10 cellular contexts compared by ENCODE assay signal in the genomic region with DNA sequence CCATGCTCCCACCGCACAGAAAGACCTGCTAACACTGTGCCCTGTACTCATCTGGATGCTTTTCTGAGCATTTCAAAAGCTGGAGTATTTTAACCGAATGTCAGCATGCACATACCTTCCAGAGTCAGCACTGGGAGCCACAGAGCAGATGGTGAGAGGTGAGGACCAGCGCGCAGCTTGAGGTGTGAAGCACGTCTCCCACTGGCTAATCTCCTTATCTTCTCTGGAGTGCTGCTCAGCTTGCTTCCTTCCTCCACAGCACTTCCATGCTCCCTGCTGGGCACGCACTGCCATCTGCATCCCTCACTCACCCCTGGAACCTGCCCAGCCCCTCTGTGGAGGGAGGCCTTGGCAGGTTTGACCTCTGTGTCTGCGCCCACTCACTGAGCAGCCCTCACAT. TPM values are rescaled to one million over a fixed set of nuclear protein-coding genes. Genes with fewer than 3 reads are reported as not detected.
DNase-seq lines count a peak whose midpoint lies in the region; ATAC-seq and TF ChIP-seq lines count a peak whose summit lies in the region.
"Had no signal": no experiment of that assay in that cellular context is flagged by ENCODE, and none has a peak within 500 bp of the region (broad histone marks: within the 10 kb centered on the region; RNA-seq: fewer than 3 reads in every experiment).

Gene GNB5 (minus strand): TSS at position 186 of the 400 bp plus-strand sequence. CDS start 6,716 bp downstream, outside the sequence.

- intact Hi-C loops in left colon (cut with DNase I, micrococcal nuclease) (no loop called here), thyroid gland (cut with DNase I) (no loop called here)

- H3K4me1 Mint-ChIP-seq in activated CD4-positive, alpha-beta T cell treated with anti-CD3 and anti-CD28 coated beads, Interleukin-2, amount 10 ng/mL, durations not matched to agents 7 days and 5 days, result no peaks in the 10 kb centered on the region
- H3K4me1 Mint-ChIP-seq in activated T-helper 17 cell treated with anti-CD3 and anti-CD28 coated beads, Interleukin-2, amount 50 U/mL, for 72 hours, result no peaks in the 10 kb centered on the region

- no peaks in the 10 kb centered on the region for H3K27me3 Mint-ChIP-seq in activated CD4-positive, alpha-beta T cell treated with anti-CD3 and anti-CD28 coated beads, Interleukin-2, amount 10 ng/mL, durations not matched to agents 7 days and 5 days
- H3K27me3 Mint-ChIP-seq in activated T-helper 17 cell treated with anti-CD3 and anti-CD28 coated beads, Interleukin-2, amount 50 U/mL, for 72 hours, result no peaks in the 10 kb centered on the region

- POLR2A ChIA-PET in activated CD4-positive, alpha-beta T cell treated with anti-CD3 and anti-CD28 coated beads, Interleukin-2, amount 10 ng/mL, durations not matched to agents 7 days and 5 days (lab: Charles Lee), result interaction anchor here (0.6 kb wide), 1 partner anchor 28 kb away, joined by 9 read pairs; no protein-coding TSS in a partner anchor

- no peaks in the 10 kb centered on the region for H3K9me3 Mint-ChIP-seq in activated CD4-positive, alpha-beta T cell treated with anti-CD3 and anti-CD28 coated beads, Interleukin-2, amount 10 ng/mL, durations not matched to agents 7 days and 5 days
- H3K9me3 Mint-ChIP-seq in activated T-helper 17 cell treated with anti-CD3 and anti-CD28 coated beads, Interleukin-2, amount 50 U/mL, for 72 hours, result no peaks in the 10 kb centered on the region

- WGBS in thyroid gland, 2 donors, result 80 to 87% methylated on average over 7 of the region's 7 CpGs

- no peak for TF ChIP-seq CTCF in thyroid gland (IDR thresholded peaks at IDR 0.05)
- no peak for TF ChIP-seq CTCF in foreskin fibroblast (IDR thresholded peaks at IDR 0.05; ENCODE audit: low read depth, low read length)

- ATAC-seq in activated T-helper 17 cell treated with anti-CD3 and anti-CD28 coated beads, Interleukin-2, amount 50 U/mL, for 72 hours (replicated peaks), result no peak
- ATAC-seq in left colon (peak; percentile 44), HG03432 (IDR thresholded peaks at IDR 0.05; ENCODE audit: unreplicated experiment) (no peak)

- peaks cover 2 to 8% of the 10 kb centered on the region in 2 donors for H3K36me3 ChIP-seq in thyroid gland

- H3K4me3 Mint-ChIP-seq in activated CD4-positive, alpha-beta T cell treated with anti-CD3 and anti-CD28 coated beads, Interleukin-2, amount 10 ng/mL, durations not matched to agents 7 days and 5 days, result no peak within 1 kb of the TSS
- H3K4me3 Mint-ChIP-seq in activated T-helper 17 cell treated with anti-CD3 and anti-CD28 coated beads, Interleukin-2, amount 50 U/mL, for 72 hours, result no peak within 1 kb of the TSS

- H3K27me3 ChIP-seq in thyroid gland, result no peaks in the 10 kb centered on the region

- H3K4me3 ChIP-seq in thyroid gland (replicated peaks in 1 of 3) (no peak within 1 kb of the TSS), foreskin fibroblast (ENCODE audit: low read depth in 1 of 2, low read length in 2 of 2) (no peak within 1 kb of the TSS)

- DNase-seq in activated CD4-positive, alpha-beta T cell treated with anti-CD3 and anti-CD28 coated beads, Interleukin-2, amount 10 ng/mL, durations not matched to agents 7 days and 5 days, result no peak
- DNase-seq in activated CD4-positive, alpha-beta T cell treated with anti-CD3 and anti-CD28 coated beads for 4 hours, result no peak
- DNase-seq in left colon (no peak), thyroid gland (no peak), globus pallidus (ENCODE audit: low spot score) (no peak), foreskin fibroblast (no peak)
- DNase-seq: activated naive CD4-positive, alpha-beta T cell treated with anti-CD3 and anti-CD28 coated beads, Interleukin-2, amount 50 U/mL, for 16 hours; stimulated activated CD4-positive, alpha-beta T cell treated with anti-CD3 and anti-CD28 coated beads, Interleukin-2, amount 100 ng/mL, for 48 hours had no signal

- H3K9me3 ChIP-seq in thyroid gland, result no peaks in the 10 kb centered on the region

- H3K27ac ChIP-seq in thyroid gland, result no peak within 1 kb of the TSS

- no peaks in the 10 kb centered on the region for H3K36me3 Mint-ChIP-seq in activated CD4-positive, alpha-beta T cell treated with anti-CD3 and anti-CD28 coated beads, Interleukin-2, amount 10 ng/mL, durations not matched to agents 7 days and 5 days (ENCODE audit: low read depth)
- no peaks in the 10 kb centered on the region for H3K36me3 Mint-ChIP-seq in activated T-helper 17 cell treated with anti-CD3 and anti-CD28 coated beads, Interleukin-2, amount 50 U/mL, for 72 hours (ENCODE audit: low read depth)

- no peaks in the 10 kb centered on the region for H3K4me1 ChIP-seq in thyroid gland

- no peak within 1 kb of the TSS for H3K27ac Mint-ChIP-seq in activated CD4-positive, alpha-beta T cell treated with anti-CD3 and anti-CD28 coated beads, Interleukin-2, amount 10 ng/mL, durations not matched to agents 7 days and 5 days
- no peak within 1 kb of the TSS for H3K27ac Mint-ChIP-seq in activated T-helper 17 cell treated with anti-CD3 and anti-CD28 coated beads, Interleukin-2, amount 50 U/mL, for 72 hours

- TF ChIP-seq POLR2A in thyroid gland (IDR thresholded peaks at IDR 0.05), result no peak

- CTCF ChIA-PET in activated CD4-positive, alpha-beta T cell treated with anti-CD3 and anti-CD28 coated beads, Interleukin-2, amount 10 ng/mL, durations not matched to agents 7 days and 5 days (lab: Charles Lee), result interaction anchor here (0.6 to 1.1 kb wide), 2 partner anchors 15 to 294 kb away, joined by 3 read pairs; no protein-coding TSS in a partner anchor

RNA-seq across cellular contexts. Expression of gene GNB5, which starts in this region (rescaled TPM):
- total RNA-seq in activated CD4-positive, alpha-beta T cell treated with anti-CD3 and anti-CD28 coated beads, Interleukin-2, amount 10 ng/mL, durations not matched to agents 7 days and 5 days, result 10 to 100 TPM; 28.5 to 34.2 TPM
- total RNA-seq in activated T-helper 17 cell treated with anti-CD3 and anti-CD28 coated beads, Interleukin-2, amount 50 U/mL, for 72 hours, result 10 to 100 TPM; 19.5 to 21.9 TPM
- total RNA-seq in left colon (1 to 10 TPM; 5.4 to 9.2 TPM), thyroid gland (10 to 100 TPM; 49.6 to 62.1 (median 54.4) TPM)
